10 cellular contexts compared by ENCODE assay signal in the genomic region with DNA sequence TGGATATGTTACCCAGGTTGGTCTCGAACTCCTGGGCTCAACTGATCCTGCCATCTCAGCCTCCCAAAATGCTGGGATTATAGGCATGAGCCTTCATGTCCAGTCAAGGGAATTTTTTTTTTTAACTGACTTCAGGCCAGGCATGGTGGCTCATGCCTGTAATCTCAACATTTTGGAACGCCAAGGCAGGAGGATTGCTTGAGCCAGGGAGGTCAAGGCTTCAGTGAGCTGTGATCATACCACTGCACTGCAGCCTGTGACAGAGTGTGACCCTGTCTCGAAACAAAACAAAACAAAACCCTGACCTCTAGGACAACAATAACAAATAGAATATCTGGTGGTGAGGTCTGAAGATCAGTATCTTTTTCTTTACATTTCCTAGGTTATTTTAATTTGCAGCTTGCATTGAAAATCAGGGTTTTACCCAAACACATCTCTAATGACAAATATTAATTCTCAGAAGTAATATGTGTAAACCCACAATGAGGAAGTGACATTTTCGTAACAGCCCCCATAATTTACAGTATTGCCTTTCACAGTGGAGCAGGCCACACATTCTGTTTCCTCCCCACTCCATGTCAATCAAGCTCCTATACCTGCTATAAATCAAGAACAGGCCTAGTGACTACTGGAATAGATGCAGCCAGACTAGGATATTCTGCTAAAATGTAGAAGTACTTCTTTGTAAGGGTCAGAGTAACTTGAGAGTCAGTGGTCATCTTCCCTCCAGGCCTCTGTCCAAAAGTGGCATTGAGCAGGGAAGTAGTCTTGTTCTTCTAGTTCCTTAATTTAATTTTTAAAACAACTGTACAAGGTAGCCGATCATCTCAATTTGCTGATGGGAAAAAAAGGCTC. TPM values are rescaled to one million over a fixed set of nuclear protein-coding genes. Genes with fewer than 3 reads are reported as not detected.
A peak's percentile ranks its signal among the peaks of the same experiment; 100 is the strongest.
DNase-seq lines count a peak whose midpoint lies in the region; ATAC-seq, FAIRE-seq and TF ChIP-seq lines count a peak whose summit lies in the region.
"Had no signal": no experiment of that assay in that cellular context is flagged by ENCODE, and none has a peak within 500 bp of the region (broad histone marks: within the 10 kb centered on the region; RNA-seq: fewer than 3 reads in every experiment).

No MANE protein-coding gene starts in this region.

- no peaks in the 10 kb centered on the region for H3K36me3 ChIP-seq in neural progenitor cell

- H3K27ac ChIP-seq in neural progenitor cell = no peak overlapping the region

- no peak overlapping the region for H3K4me3 ChIP-seq in neural progenitor cell

- H3K36me3 Mint-ChIP-seq in neural progenitor cell = no peaks in the 10 kb centered on the region

- no peaks in the 10 kb centered on the region for H4K20me1 ChIP-seq in neural progenitor cell (ENCODE audit: low read depth)

- ATAC-seq in GM18909 (IDR thresholded peaks at IDR 0.05; ENCODE audit: poor library complexity, unreplicated experiment) (peak; percentile 62), HG02678 (IDR thresholded peaks at IDR 0.05; ENCODE audit: unreplicated experiment) (peak; percentile 37)

- H3K27me3 Mint-ChIP-seq in neural progenitor cell (ENCODE audit: insufficient read depth, low read depth) = peaks cover 12% of the 10 kb centered on the region

- H2AFZ ChIP-seq in neural progenitor cell (replicated peaks) = no peak overlapping the region

- no peak for FAIRE-seq in frontal cortex (lab: Jason Lieb, UNC)

- no peak for TF ChIP-seq CTCF in neural progenitor cell (IDR thresholded peaks at IDR 0.05)

- H3F3A ChIP-seq in neural progenitor cell (ENCODE audit: low read depth) = no peaks in the 10 kb centered on the region

- peaks cover 17% of the 10 kb centered on the region for H3K4me1 Mint-ChIP-seq in neural progenitor cell
- H3K4me1 Mint-ChIP-seq: central memory CD8-positive, alpha-beta T cell had no signal

- H3K9me3 Mint-ChIP-seq in neural progenitor cell = no peaks in the 10 kb centered on the region
- H3K9me3 Mint-ChIP-seq: central memory CD8-positive, alpha-beta T cell had no signal

- no peak overlapping the region for H3K9ac ChIP-seq in neural progenitor cell

- no peak overlapping the region for H3K4me2 ChIP-seq in neural progenitor cell

- no peaks in the 10 kb centered on the region for H3K9me3 ChIP-seq in neural progenitor cell (ENCODE audit: low read depth)

- H3K4me3 Mint-ChIP-seq in neural progenitor cell = no peak overlapping the region
- H3K4me3 Mint-ChIP-seq: central memory CD8-positive, alpha-beta T cell had no signal

- H3K79me2 ChIP-seq in neural progenitor cell (ENCODE audit: low read depth) = no peaks in the 10 kb centered on the region

- H3K4me1 ChIP-seq in neural progenitor cell = peaks cover 4% of the 10 kb centered on the region

- H3K27ac Mint-ChIP-seq in neural progenitor cell = peak overlapping the region; percentile 59

- H3K27me3 ChIP-seq in neural progenitor cell = no peaks in the 10 kb centered on the region

- DNase-seq in KG1 (lab: John Stamatoyannopoulos, UW) (peak; percentile 43), neural progenitor cell (ENCODE audit: low spot score) (no peak), cortex of kidney (lab: John Stamatoyannopoulos, UW) (no peak), frontal cortex (ENCODE audit: low spot score in 2 of 2) (no peak), SK-N-DZ (ENCODE audit: low spot score) (no peak), NCI-H2081 (lab: John Stamatoyannopoulos, UW) (no peak)
- DNase-seq: activated CD4-positive, alpha-beta T cell treated with anti-CD3 and anti-CD28 coated beads, Interleukin-2, amount 50 U/mL, for 1 hour had no signal

RNA-seq across cellular contexts. Expression of a gene that starts 43.3 kb away (rescaled TPM):
- 2.1 and 10.1 TPM in 2 replicates for total RNA-seq in neural progenitor cell (ENCODE audit: low replicate concordance)
- total RNA-seq in frontal cortex = 1.6 TPM
- polyA plus RNA-seq in SK-N-DZ (2014; cell fraction: cytosol; rRNA removed) = 19.2 and 19.6 TPM in 2 replicates
- polyA plus RNA-seq in SK-N-DZ (2014; cell fraction: nucleus; rRNA removed) = 8.7 and 14.1 TPM in 2 replicates
